In genomic region chr7:128172963-128173362, GRCh38 we compare ENCODE assay signal across 15 cellular contexts.
"Had no signal": no experiment of that assay in that cellular context is flagged by ENCODE, and none has a peak within 500 bp of the region (broad histone marks: within the 10 kb centered on the region; RNA-seq: fewer than 3 reads in every experiment).

No MANE protein-coding gene starts in this region.

- H3K36me3 ChIP-seq: transverse colon had no signal

- H3K4me3 ChIP-seq: smooth muscle cell, transverse colon had no signal

- H3K4me3 Mint-ChIP-seq: activated naive CD8-positive, alpha-beta T cell treated with anti-CD3 and anti-CD28 coated beads for 36 hours had no signal

- H3K27ac ChIP-seq: transverse colon, VCaP had no signal

- H3K27ac Mint-ChIP-seq: activated naive CD8-positive, alpha-beta T cell treated with anti-CD3 and anti-CD28 coated beads for 36 hours; naive B cell; progenitor cell of endocrine pancreas had no signal

- H3K9me3 ChIP-seq: transverse colon had no signal

- H3K9me3 Mint-ChIP-seq: activated naive CD8-positive, alpha-beta T cell treated with anti-CD3 and anti-CD28 coated beads for 36 hours had no signal

- H3K36me3 Mint-ChIP-seq: activated naive CD8-positive, alpha-beta T cell treated with anti-CD3 and anti-CD28 coated beads for 36 hours; naive B cell had no signal

- ATAC-seq: esophagus mucosa, right cardiac atrium had no signal

- DNase-seq: activated CD4-positive, alpha-beta T cell treated with anti-CD3 and anti-CD28 coated beads for 4 hours; activated gamma-delta T cell; activated naive CD8-positive, alpha-beta T cell treated with anti-CD3 and anti-CD28 coated beads for 36 hours; activated T-cell treated with anti-CD3 and anti-CD28 coated beads, Interleukin-2, amount 50 U/mL, for 1 hour; anterior cingulate cortex; hypothalamus; naive B cell; right cardiac atrium; stimulated activated naive CD4-positive, alpha-beta T cell; T1000; transverse colon had no signal
